ENCODE assay signal across 16 cellular contexts in the genomic region with DNA sequence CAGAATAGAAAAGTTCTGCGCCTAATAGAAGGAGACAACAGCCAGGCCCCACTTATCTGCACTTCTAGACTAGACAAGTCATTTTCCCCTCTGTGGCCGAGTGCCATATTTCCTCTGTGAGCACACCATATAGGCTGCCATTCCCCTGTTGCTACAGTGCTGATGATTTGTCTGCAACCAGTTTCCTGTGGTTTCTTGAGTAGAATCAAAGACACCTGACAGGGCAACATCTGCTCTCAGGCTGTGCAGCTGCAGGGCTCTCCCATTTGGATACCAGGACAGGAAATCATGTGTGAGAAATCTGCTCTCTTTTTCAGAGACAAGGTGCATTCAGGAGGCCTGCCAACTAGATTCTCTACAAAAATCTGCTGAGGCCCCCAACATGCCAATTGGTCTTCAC.
DNase-seq lines count a peak whose midpoint lies in the region; ATAC-seq and TF ChIP-seq lines count a peak whose summit lies in the region.
"Had no signal": no experiment of that assay in that cellular context is flagged by ENCODE, and none has a peak within 500 bp of the region (broad histone marks: within the 10 kb centered on the region; RNA-seq: fewer than 3 reads in every experiment).

No MANE protein-coding gene starts in this region.

- H3K9ac ChIP-seq in BLaER1 treated with 17β-estradiol and CSF1 and Interleukin-3, amounts not matched to agents 10 nM and 100 nM, result peak overlapping the region in 1 of 11 experiments; percentile 9; a peak in 1 of 22 replicates
- no peak overlapping the region for H3K9ac ChIP-seq in KMS-11

- peak overlapping the region in 4 of 11 experiments; percentile 16 to 74 (median 54); a peak in 6 of 22 replicates for H3K27ac ChIP-seq in BLaER1 treated with 17β-estradiol and CSF1 and Interleukin-3, amounts not matched to agents 10 nM and 100 nM
- H3K27ac ChIP-seq in DOHH2 (ENCODE audit: low read depth, low read length), result no peak overlapping the region
- H3K27ac ChIP-seq in KMS-11, result peak overlapping the region; percentile 52
- no peak overlapping the region for H3K27ac ChIP-seq in prostate gland
- no peak overlapping the region for H3K27ac ChIP-seq in testis
- H3K27ac ChIP-seq: PC-9 had no signal

- peaks cover 0 to 20% (median 11%) of the 10 kb centered on the region in 10 experiments; a peak in 13 of 20 replicates for H3K4me1 ChIP-seq in BLaER1 treated with 17β-estradiol and CSF1 and Interleukin-3, amounts not matched to agents 10 nM and 100 nM
- peaks cover 11% of the 10 kb centered on the region for H3K4me1 ChIP-seq in DOHH2 (ENCODE audit: control insufficient read depth, low read length)
- peaks cover 46% of the 10 kb centered on the region for H3K4me1 ChIP-seq in KMS-11 (ENCODE audit: low read depth, poor library complexity, severe bottlenecking)
- no peaks in the 10 kb centered on the region for H3K4me1 ChIP-seq in prostate gland (replicated peaks)
- no peaks in the 10 kb centered on the region for H3K4me1 ChIP-seq in testis

- DNase-seq in fibroblast of mammary gland (ENCODE audit: low read depth), result peak; percentile 0
- no peak for DNase-seq in prostate gland (ENCODE audit: low spot score)
- no peak for DNase-seq in testis
- DNase-seq: NCI-H1436 treated with DMSO at 0.1 percent for 48 hours, NCI-H2081, NCI-H2227 treated with DMSO at 0.1 percent for 48 hours, NCI-H526, PC-9, T-helper 17 cell had no signal

- H3K4me3 ChIP-seq in BLaER1 treated with 17β-estradiol and CSF1 and Interleukin-3, amounts not matched to agents 10 nM and 100 nM, result no peak overlapping the region
- no peak overlapping the region for H3K4me3 ChIP-seq in DOHH2 (ENCODE audit: low read length)
- H3K4me3 ChIP-seq in KMS-11 (IDR thresholded peaks at IDR 0.05; ENCODE audit: insufficient read depth, low read depth, low read length), result no peak overlapping the region
- H3K4me3 ChIP-seq in fibroblast of mammary gland (ENCODE audit: control insufficient read depth, low read depth, low read length), result no peak overlapping the region
- no peak overlapping the region for H3K4me3 ChIP-seq in prostate gland
- no peak overlapping the region for H3K4me3 ChIP-seq in testis
- H3K4me3 ChIP-seq: GM23338, PC-9 had no signal

- H3K36me3 ChIP-seq in BLaER1 treated with 17β-estradiol and CSF1 and Interleukin-3, amounts not matched to agents 10 nM and 100 nM, result no peaks in the 10 kb centered on the region
- no peaks in the 10 kb centered on the region for H3K36me3 ChIP-seq in DOHH2 (ENCODE audit: control insufficient read depth, low read length)
- no peaks in the 10 kb centered on the region for H3K36me3 ChIP-seq in KMS-11 (ENCODE audit: insufficient read depth)
- no peaks in the 10 kb centered on the region for H3K36me3 ChIP-seq in prostate gland
- no peaks in the 10 kb centered on the region for H3K36me3 ChIP-seq in testis (ENCODE audit: low read depth, missing control alignments)

- TF ChIP-seq CTCF in DOHH2 (IDR thresholded peaks at IDR 0.05; ENCODE audit: low read depth, low read length, poor library complexity, severe bottlenecking) (no peak), KMS-11 (conservative IDR thresholded peaks at IDR 0.05; ENCODE audit: low read depth, low read length) (no peak), fibroblast of mammary gland (conservative IDR thresholded peaks at IDR 0.05; ENCODE audit: control insufficient read depth, insufficient read depth, low read depth, low read length) (no peak), prostate gland (IDR thresholded peaks at IDR 0.05) (no peak), testis (IDR thresholded peaks at IDR 0.05) (no peak)

- no peak for ATAC-seq in GM19455 (IDR thresholded peaks at IDR 0.05; ENCODE audit: unreplicated experiment)
- ATAC-seq: GM23338, HepG2, Right ventricle myocardium inferior, T-helper 17 cell had no signal

- H4K20me1 ChIP-seq in BLaER1 treated with 17β-estradiol and CSF1 and Interleukin-3, amounts not matched to agents 10 nM and 100 nM, result no peaks in the 10 kb centered on the region
- H4K20me1 ChIP-seq in DOHH2 (ENCODE audit: control insufficient read depth, insufficient read depth, low read depth, low read length), result no peaks in the 10 kb centered on the region
- no peaks in the 10 kb centered on the region for H4K20me1 ChIP-seq in KMS-11 (ENCODE audit: insufficient read depth)

- intact Hi-C loops in prostate gland (cut with DNase I) (no loop called here), testis (cut with DNase I; ENCODE audit: low total_unique reads) (no loop called here)

- H3K79me2 ChIP-seq in DOHH2 (ENCODE audit: control insufficient read depth, low read length) (no peaks in the 10 kb centered on the region), KMS-11 (ENCODE audit: insufficient read depth, low read depth) (no peaks in the 10 kb centered on the region)

- peak overlapping the region in 8 of 11 experiments; percentile 7 to 60 (median 39); a peak in 15 of 22 replicates for H3K4me2 ChIP-seq in BLaER1 treated with 17β-estradiol and CSF1 and Interleukin-3, amounts not matched to agents 10 nM and 100 nM
- peak overlapping the region; percentile 27; the same call in 1 of the 2 replicates for H3K4me2 ChIP-seq in DOHH2 (ENCODE audit: low read length)
- peak overlapping the region; percentile 71 for H3K4me2 ChIP-seq in KMS-11
- H3K4me2 ChIP-seq: GM23338, PC-9 had no signal

- 86% methylated on average over 2 of the region's 2 CpGs for WGBS in prostate gland
- WGBS in testis, 2 donors, result 68 to 87% methylated on average over 2 of the region's 2 CpGs

- H2AFZ ChIP-seq in KMS-11 (ENCODE audit: low read depth), result no peak overlapping the region
- H2AFZ ChIP-seq: GM23338, PC-9 had no signal

- H3K9me2 ChIP-seq in DOHH2 (replicated peaks; ENCODE audit: control insufficient read depth, low read length), result no peaks in the 10 kb centered on the region

- no peaks in the 10 kb centered on the region for H3K27me3 ChIP-seq in BLaER1 treated with 17β-estradiol and CSF1 and Interleukin-3, amounts not matched to agents 10 nM and 100 nM
- no peaks in the 10 kb centered on the region for H3K27me3 ChIP-seq in DOHH2 (ENCODE audit: control insufficient read depth, low read length)
- H3K27me3 ChIP-seq in KMS-11 (ENCODE audit: insufficient read depth, low read depth), result no peaks in the 10 kb centered on the region
- no peaks in the 10 kb centered on the region for H3K27me3 ChIP-seq in prostate gland (replicated peaks; ENCODE audit: insufficient read depth)
- H3K27me3 ChIP-seq in testis, result no peaks in the 10 kb centered on the region

- no peaks in the 10 kb centered on the region for H3K9me3 ChIP-seq in BLaER1 treated with 17β-estradiol and CSF1 and Interleukin-3, amounts not matched to agents 10 nM and 100 nM (replicated peaks in 1 of 11)
- no peaks in the 10 kb centered on the region for H3K9me3 ChIP-seq in DOHH2 (ENCODE audit: control insufficient read depth, insufficient read depth, low read length)
- no peaks in the 10 kb centered on the region for H3K9me3 ChIP-seq in prostate gland
- no peaks in the 10 kb centered on the region for H3K9me3 ChIP-seq in testis

- no peak for TF ChIP-seq POLR2A in prostate gland (IDR thresholded peaks at IDR 0.05)
- TF ChIP-seq POLR2A in testis (IDR thresholded peaks at IDR 0.05), result no peak

- H3F3A ChIP-seq in DOHH2 (ENCODE audit: control insufficient read depth, insufficient read depth), result no peaks in the 10 kb centered on the region
